Comparison of ENCODE assay signal across 31 cellular contexts in the genomic region with DNA sequence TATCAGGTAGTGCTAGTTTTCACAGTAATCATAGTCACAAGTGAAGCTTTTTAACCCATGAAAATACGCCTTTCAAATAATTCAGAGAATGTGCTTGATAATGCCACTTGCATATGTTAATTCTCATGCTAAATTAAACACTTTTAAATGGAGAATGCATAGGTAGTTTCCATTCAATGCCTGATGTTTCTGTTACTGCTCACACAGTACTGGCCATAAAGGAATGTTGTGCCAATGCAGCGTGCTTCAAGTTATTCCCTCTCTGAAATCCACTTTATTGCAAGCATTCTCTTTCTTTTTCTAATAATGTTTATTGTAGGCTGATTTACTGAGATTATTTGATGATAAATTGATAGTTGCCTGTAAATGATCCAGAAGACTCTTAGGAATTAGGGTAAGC.
"Had no signal": no experiment of that assay in that cellular context is flagged by ENCODE, and none has a peak within 500 bp of the region (broad histone marks: within the 10 kb centered on the region; RNA-seq: fewer than 3 reads in every experiment).

No MANE protein-coding gene starts in this region.

- H3K9me3 Mint-ChIP-seq: natural killer cell treated with Interleukin-12 subunit alpha and Interleukin-12 subunit beta and Interleukin-15 and Interleukin-18, amount 100 ng/mL, for 72 hours; nephron progenitor cell; stimulated activated effector memory CD8-positive, alpha-beta T cell treated with anti-CD3 and anti-CD28 coated beads, Interleukin-12 subunit alpha, Interleukin-12 subunit beta, amount 100 ng/mL, for 72 hours; stimulated activated naive B cell treated with anti-CD40 and anti-IgM and Interleukin-4, amounts not matched to agents 10 μg/mL and 1 μg/mL and 100 μg/mL, for 72 hours; stimulated activated naive CD8-positive, alpha-beta T cell treated with anti-CD3 and anti-CD28 coated beads, Interleukin-15, Interleukin-2, amounts not matched to agents 100 ng/mL and 50 ng/mL, for 24 hours had no signal

- DNase-seq: naive thymus-derived CD8-positive, alpha-beta T cell; nephron progenitor cell; nucleus accumbens; ovary; posterior cingulate gyrus; psoas muscle; right cardiac atrium; right lobe of liver; sigmoid colon; small intestine; stimulated activated CD4-positive, alpha-beta T cell treated with anti-CD3 and anti-CD28 coated beads, Interleukin-15, amount 100 ng/mL, for 24 hours; stimulated activated CD4-positive, alpha-beta T cell treated with anti-CD3 and anti-CD28 coated beads, Interleukin-2, amount 100 ng/mL, for 24 hours; stimulated activated CD4-positive, alpha-beta T cell treated with anti-CD3 and anti-CD28 coated beads, Interleukin-2, amount 100 ng/mL, for 48 hours; stimulated activated CD4-positive, alpha-beta T cell treated with anti-CD3 and anti-CD28 coated beads, Interleukin-4, amount 100 ng/mL, for 24 hours; stimulated activated naive B cell treated with anti-CD40 and anti-IgM and Interleukin-4, amounts not matched to agents 10 μg/mL and 1 μg/mL and 100 μg/mL, for 72 hours; stimulated activated naive CD4-positive, alpha-beta T cell treated with Interleukin-2 at 50 U/mL for 16 hours; stomach; testis; tibial artery; transverse colon; upper lobe of right lung; uterus had no signal

- H3K27me3 Mint-ChIP-seq: progenitor cell of endocrine pancreas; stimulated activated naive B cell treated with anti-CD40 and anti-IgM and Interleukin-4, amounts not matched to agents 10 μg/mL and 1 μg/mL and 100 μg/mL, for 72 hours; stimulated activated naive CD8-positive, alpha-beta T cell treated with anti-CD3 and anti-CD28 coated beads, Interleukin-15, Interleukin-2, amounts not matched to agents 100 ng/mL and 50 ng/mL, for 24 hours; type B pancreatic cell had no signal

- H3K36me3 Mint-ChIP-seq: naive thymus-derived CD8-positive, alpha-beta T cell; natural killer cell treated with Interleukin-12 subunit alpha and Interleukin-12 subunit beta and Interleukin-15 and Interleukin-18, amount 100 ng/mL, for 72 hours; stimulated activated effector memory CD8-positive, alpha-beta T cell treated with anti-CD3 and anti-CD28 coated beads, Interleukin-12 subunit alpha, Interleukin-12 subunit beta, amount 100 ng/mL, for 72 hours; stimulated activated naive B cell treated with anti-CD40 and anti-IgM and Interleukin-4, amounts not matched to agents 10 μg/mL and 1 μg/mL and 100 μg/mL, for 72 hours; type B pancreatic cell had no signal

- H3K4me1 Mint-ChIP-seq: nephron progenitor cell; neural crest cell; stimulated activated effector memory CD8-positive, alpha-beta T cell treated with anti-CD3 and anti-CD28 coated beads, Interleukin-12 subunit alpha, Interleukin-12 subunit beta, amount 100 ng/mL, for 72 hours; stimulated activated naive B cell treated with anti-CD40 and anti-IgM and Interleukin-4, amounts not matched to agents 10 μg/mL and 1 μg/mL and 100 μg/mL, for 72 hours had no signal

- H3K79me2 ChIP-seq: parathyroid adenoma had no signal

- H3K27ac ChIP-seq: neutrophil, ovary, parathyroid adenoma, psoas muscle, right lobe of liver, sigmoid colon, stomach, suprapubic skin, testis, tibial artery, transverse colon, upper lobe of right lung, uterus had no signal

- H3K9me3 ChIP-seq: neutrophil, ovary, psoas muscle, right lobe of liver, sigmoid colon, stomach, suprapubic skin, testis, tibial artery, transverse colon, upper lobe of right lung, uterus had no signal

- H3K4me3 ChIP-seq: ovary, psoas muscle, right lobe of liver, sigmoid colon, stomach, suprapubic skin, testis, tibial artery, transverse colon, upper lobe of right lung, uterus had no signal

- H3K4me1 ChIP-seq: parathyroid adenoma, psoas muscle, right lobe of liver, sigmoid colon, stomach, suprapubic skin, testis, transverse colon, upper lobe of right lung, uterus had no signal

- H3K36me3 ChIP-seq: neutrophil, ovary, right lobe of liver, sigmoid colon, stomach, suprapubic skin, tibial artery, transverse colon, upper lobe of right lung, uterus had no signal

- H3K27me3 ChIP-seq: neutrophil, ovary, right lobe of liver, sigmoid colon, stomach, suprapubic skin, testis, tibial artery, transverse colon, upper lobe of right lung, uterus had no signal

- H3K27ac Mint-ChIP-seq: naive thymus-derived CD8-positive, alpha-beta T cell; natural killer cell treated with Interleukin-12 subunit alpha and Interleukin-12 subunit beta and Interleukin-15 and Interleukin-18, amount 100 ng/mL, for 72 hours; nephron progenitor cell; progenitor cell of endocrine pancreas; stimulated activated effector memory CD8-positive, alpha-beta T cell treated with anti-CD3 and anti-CD28 coated beads, Interleukin-12 subunit alpha, Interleukin-12 subunit beta, amount 100 ng/mL, for 72 hours; stimulated activated naive B cell treated with anti-CD40 and anti-IgM and Interleukin-4, amounts not matched to agents 10 μg/mL and 1 μg/mL and 100 μg/mL, for 72 hours; stimulated activated naive CD8-positive, alpha-beta T cell treated with anti-CD3 and anti-CD28 coated beads, Interleukin-15, Interleukin-2, amounts not matched to agents 100 ng/mL and 50 ng/mL, for 24 hours; type B pancreatic cell had no signal

- ATAC-seq: naive thymus-derived CD8-positive, alpha-beta T cell; natural killer cell treated with Interleukin-12 subunit alpha and Interleukin-12 subunit beta and Interleukin-15 and Interleukin-18, amount 100 ng/mL, for 72 hours; psoas muscle; right cardiac atrium; right lobe of liver; stimulated activated effector memory CD8-positive, alpha-beta T cell treated with anti-CD3 and anti-CD28 coated beads, Interleukin-12 subunit alpha, Interleukin-12 subunit beta, amount 100 ng/mL, for 72 hours; stimulated activated naive B cell treated with anti-CD40 and anti-IgM and Interleukin-4, amounts not matched to agents 10 μg/mL and 1 μg/mL and 100 μg/mL, for 72 hours; upper lobe of right lung had no signal

- H3K4me3 Mint-ChIP-seq: naive thymus-derived CD8-positive, alpha-beta T cell; natural killer cell treated with Interleukin-12 subunit alpha and Interleukin-12 subunit beta and Interleukin-15 and Interleukin-18, amount 100 ng/mL, for 72 hours; nephron progenitor cell; neural crest cell; stimulated activated effector memory CD8-positive, alpha-beta T cell treated with anti-CD3 and anti-CD28 coated beads, Interleukin-12 subunit alpha, Interleukin-12 subunit beta, amount 100 ng/mL, for 72 hours; stimulated activated naive B cell treated with anti-CD40 and anti-IgM and Interleukin-4, amounts not matched to agents 10 μg/mL and 1 μg/mL and 100 μg/mL, for 72 hours; stimulated activated naive CD8-positive, alpha-beta T cell treated with anti-CD3 and anti-CD28 coated beads, Interleukin-15, Interleukin-2, amounts not matched to agents 100 ng/mL and 50 ng/mL, for 24 hours; type B pancreatic cell had no signal

- H3K9ac ChIP-seq: parathyroid adenoma had no signal

- H2AFZ ChIP-seq: parathyroid adenoma had no signal
